27 cellular contexts compared by ENCODE assay signal in the genomic region with DNA sequence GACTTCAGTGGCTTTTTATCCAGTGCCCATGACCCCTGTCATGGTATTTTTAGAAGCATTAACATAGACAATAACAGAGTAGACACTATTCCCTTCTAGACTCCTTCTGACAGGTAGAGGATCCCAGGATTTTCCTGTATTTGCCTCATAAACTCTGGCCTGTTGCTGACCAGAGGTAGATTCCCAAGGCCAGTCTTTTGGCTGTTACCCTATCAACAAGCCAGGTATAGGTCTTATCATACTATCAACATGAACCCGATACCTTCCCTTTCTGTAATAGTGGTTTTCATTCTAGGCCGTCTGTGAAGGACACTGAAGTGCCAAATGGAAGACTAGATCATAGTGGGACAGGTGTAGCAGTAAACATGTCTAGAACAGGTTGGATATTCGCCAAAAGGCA.
"Had no signal": no experiment of that assay in that cellular context is flagged by ENCODE, and none has a peak within 500 bp of the region (broad histone marks: within the 10 kb centered on the region; RNA-seq: fewer than 3 reads in every experiment).

No MANE protein-coding gene starts in this region.

- H3K4me1 ChIP-seq: parathyroid adenoma, psoas muscle, right lobe of liver, sigmoid colon, stomach, thyroid gland, tibial nerve, upper lobe of left lung, vagina had no signal

- H3K27ac ChIP-seq: neutrophil, parathyroid adenoma, psoas muscle, right lobe of liver, sigmoid colon, stomach, thoracic aorta, thyroid gland, tibial nerve, upper lobe of left lung, vagina had no signal

- H3K27me3 ChIP-seq: neutrophil, right lobe of liver, sigmoid colon, thyroid gland, upper lobe of left lung, vagina had no signal

- H3K4me3 ChIP-seq: psoas muscle, right lobe of liver, sigmoid colon, stomach, thoracic aorta, thyroid gland, tibial nerve, upper lobe of left lung, vagina had no signal

- H3K9me3 ChIP-seq: neutrophil, psoas muscle, right lobe of liver, sigmoid colon, stomach, thoracic aorta, thyroid gland, tibial nerve, upper lobe of left lung, vagina had no signal

- FAIRE-seq: small intestine, urothelium cell line had no signal

- ATAC-seq: naive thymus-derived CD8-positive, alpha-beta T cell; natural killer cell treated with Interleukin-12 subunit alpha and Interleukin-12 subunit beta and Interleukin-15 and Interleukin-18, amount 100 ng/mL, for 72 hours; psoas muscle; right cardiac atrium; right lobe of liver; stimulated activated effector memory CD8-positive, alpha-beta T cell treated with anti-CD3 and anti-CD28 coated beads, Interleukin-12 subunit alpha, Interleukin-12 subunit beta, amount 100 ng/mL, for 72 hours; stimulated activated naive B cell treated with anti-CD40 and anti-IgM and Interleukin-4, amounts not matched to agents 10 μg/mL and 1 μg/mL and 100 μg/mL, for 72 hours had no signal

- DNase-seq: naive thymus-derived CD8-positive, alpha-beta T cell; nephron progenitor cell; nucleus accumbens; posterior cingulate gyrus; psoas muscle; right cardiac atrium; right lobe of liver; sigmoid colon; small intestine; stimulated activated CD4-positive, alpha-beta T cell treated with anti-CD3 and anti-CD28 coated beads, Interleukin-15, amount 100 ng/mL, for 24 hours; stimulated activated CD4-positive, alpha-beta T cell treated with anti-CD3 and anti-CD28 coated beads, Interleukin-2, amount 100 ng/mL, for 24 hours; stimulated activated CD4-positive, alpha-beta T cell treated with anti-CD3 and anti-CD28 coated beads, Interleukin-2, amount 100 ng/mL, for 48 hours; stimulated activated CD4-positive, alpha-beta T cell treated with anti-CD3 and anti-CD28 coated beads, Interleukin-4, amount 100 ng/mL, for 24 hours; stimulated activated naive B cell treated with anti-CD40 and anti-IgM and Interleukin-4, amounts not matched to agents 10 μg/mL and 1 μg/mL and 100 μg/mL, for 72 hours; stimulated activated naive CD4-positive, alpha-beta T cell treated with Interleukin-2 at 50 U/mL for 16 hours; stomach; thyroid gland; trophoblast cell; upper lobe of left lung had no signal

- H3K36me3 ChIP-seq: neutrophil, right lobe of liver, sigmoid colon, stomach, thoracic aorta, thyroid gland, tibial nerve, upper lobe of left lung, vagina had no signal
